ENCODE assay signal across 19 cellular contexts in the genomic region with DNA sequence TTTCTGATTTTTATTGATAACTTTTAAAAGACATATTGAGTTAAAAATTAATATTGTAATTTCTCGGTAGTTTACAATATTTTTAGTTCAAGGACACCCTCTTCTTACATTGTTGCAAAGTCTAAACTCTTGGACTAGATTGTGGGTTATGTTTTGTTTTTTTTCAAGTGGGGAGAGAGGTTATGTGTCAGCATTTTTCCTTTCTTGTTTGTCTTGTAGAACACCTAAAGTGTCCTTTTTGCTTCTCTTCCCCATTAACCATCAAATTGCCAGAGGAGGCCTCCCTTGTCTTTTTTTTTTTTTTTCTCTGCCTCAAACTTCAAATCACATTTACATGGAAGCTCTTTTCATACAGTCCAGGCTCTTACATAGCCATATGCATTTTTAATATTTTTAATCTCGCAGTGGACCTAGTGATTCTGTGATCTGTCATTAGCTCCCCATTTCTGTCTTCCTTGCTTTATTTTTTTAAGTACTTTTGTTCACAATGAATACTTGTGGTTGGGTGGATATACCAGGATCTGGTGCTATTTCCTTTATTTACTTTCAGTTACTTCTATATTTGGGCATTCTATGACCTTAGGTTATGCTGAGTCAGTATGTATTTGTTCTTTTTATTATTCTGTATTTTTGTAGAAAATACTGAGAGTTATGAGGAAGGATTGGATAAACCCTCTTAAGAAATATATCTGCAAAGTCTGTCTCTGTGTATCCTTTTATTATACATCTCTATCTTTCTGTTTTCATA.
"Had no signal": no experiment of that assay in that cellular context is flagged by ENCODE, and none has a peak within 500 bp of the region (broad histone marks: within the 10 kb centered on the region; RNA-seq: fewer than 3 reads in every experiment).

No MANE protein-coding gene starts in this region.

- H3K9me3 ChIP-seq: body of pancreas, esophagus muscularis mucosa, tibial artery had no signal

- H3K36me3 ChIP-seq: esophagus muscularis mucosa, tibial artery, WERI-Rb-1 had no signal

- H3K27ac ChIP-seq: body of pancreas, coronary artery, esophagus muscularis mucosa, foreskin keratinocyte, tibial artery, WERI-Rb-1 had no signal

- H3K27me3 ChIP-seq: body of pancreas, esophagus muscularis mucosa, foreskin keratinocyte, tibial artery had no signal

- H3K4me1 ChIP-seq: body of pancreas, esophagus muscularis mucosa, foreskin keratinocyte, tibial artery had no signal

- H3K4me3 ChIP-seq: body of pancreas, coronary artery, esophagus muscularis mucosa, tibial artery had no signal

- DNase-seq: activated CD4-positive, alpha-beta memory T cell treated with anti-CD3 and anti-CD28 coated beads for 36 hours; activated CD8-positive, alpha-beta memory T cell treated with anti-CD3 and anti-CD28 coated beads, Interleukin-2, amount 10 ng/mL, durations not matched to agents 7 days and 5 days; activated naive CD4-positive, alpha-beta T cell treated with anti-CD3 and anti-CD28 coated beads, Interleukin-2, amount 50 U/mL, for 16 hours; activated T-cell treated with anti-CD3 and anti-CD28 coated beads, Interleukin-2, amount 50 U/mL, for 1 hour; body of pancreas; central memory CD4-positive, alpha-beta T cell; glutamatergic neuron; hypothalamus; mesendoderm; nucleus accumbens; stimulated activated CD4-positive, alpha-beta T cell treated with anti-CD3 and anti-CD28 coated beads, Interleukin-15, amount 100 ng/mL, for 24 hours; stimulated activated CD4-positive, alpha-beta T cell treated with anti-CD3 and anti-CD28 coated beads, Interleukin-4, amount 100 ng/mL, for 1 hour; stimulated activated naive B cell treated with anti-CD40 and anti-IgM and Interleukin-4, amounts not matched to agents 10 μg/mL and 1 μg/mL and 100 μg/mL, for 72 hours; T1000; tibial artery; WERI-Rb-1 had no signal
